ENCODE assay signal across 1 cellular context in the genomic region with DNA sequence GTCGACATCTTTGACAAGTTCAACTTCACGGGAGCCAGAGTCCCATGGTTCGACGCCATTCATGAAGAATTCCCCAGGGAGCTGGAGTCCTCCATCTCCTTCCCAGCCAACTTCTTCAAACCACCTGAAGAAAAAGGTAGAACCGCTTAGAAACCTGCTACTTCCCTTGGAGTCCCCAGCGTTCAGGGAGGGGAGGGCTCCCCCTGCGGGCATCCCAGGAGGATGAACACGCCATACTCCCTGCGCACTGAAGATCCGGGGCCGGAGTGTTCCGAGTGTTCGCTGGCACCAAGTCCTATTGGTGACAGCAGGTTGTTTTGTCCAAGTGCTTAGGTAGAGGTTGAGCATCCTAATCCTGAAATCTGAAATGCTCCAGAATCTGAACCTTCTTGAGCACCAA.
TF ChIP-seq lines count a peak whose summit lies in the region.

No MANE protein-coding gene starts in this region.

TF ChIP-seq in K562, 482 proteins besides CTCF, POLR2A, EP300 and RAD21 (continued from another document and continues in another):
- TF ChIP-seq, protein P1, sequence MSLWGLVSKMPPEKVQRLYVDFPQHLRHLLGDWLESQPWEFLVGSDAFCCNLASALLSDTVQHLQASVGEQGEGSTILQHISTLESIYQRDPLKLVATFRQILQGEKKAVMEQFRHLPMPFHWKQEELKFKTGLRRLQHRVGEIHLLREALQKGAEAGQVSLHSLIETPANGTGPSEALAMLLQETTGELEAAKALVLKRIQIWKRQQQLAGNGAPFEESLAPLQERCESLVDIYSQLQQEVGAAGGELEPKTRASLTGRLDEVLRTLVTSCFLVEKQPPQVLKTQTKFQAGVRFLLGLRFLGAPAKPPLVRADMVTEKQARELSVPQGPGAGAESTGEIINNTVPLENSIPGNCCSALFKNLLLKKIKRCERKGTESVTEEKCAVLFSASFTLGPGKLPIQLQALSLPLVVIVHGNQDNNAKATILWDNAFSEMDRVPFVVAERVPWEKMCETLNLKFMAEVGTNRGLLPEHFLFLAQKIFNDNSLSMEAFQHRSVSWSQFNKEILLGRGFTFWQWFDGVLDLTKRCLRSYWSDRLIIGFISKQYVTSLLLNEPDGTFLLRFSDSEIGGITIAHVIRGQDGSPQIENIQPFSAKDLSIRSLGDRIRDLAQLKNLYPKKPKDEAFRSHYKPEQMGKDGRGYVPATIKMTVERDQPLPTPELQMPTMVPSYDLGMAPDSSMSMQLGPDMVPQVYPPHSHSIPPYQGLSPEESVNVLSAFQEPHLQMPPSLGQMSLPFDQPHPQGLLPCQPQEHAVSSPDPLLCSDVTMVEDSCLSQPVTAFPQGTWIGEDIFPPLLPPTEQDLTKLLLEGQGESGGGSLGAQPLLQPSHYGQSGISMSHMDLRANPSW (CRISPR knock-in tag; IDR thresholded peaks at IDR 0.05): no peak
- peak in 1 of 2 experiments; percentile 64; a peak in 1 of 4 replicates for TF ChIP-seq RCOR1 (IDR thresholded peaks at IDR 0.05; ENCODE audit: borderline replicate concordance in 1 of 2, low read depth in 2 of 2, low read length in 2 of 2)
- no peak for TF ChIP-seq CBX3 (IDR thresholded peaks at IDR 0.05; ENCODE audit: borderline replicate concordance in 1 of 2, low read length in 2 of 2)
- no peak for TF ChIP-seq SREBF2 (CRISPR knock-in tag; IDR thresholded peaks at IDR 0.05)
- TF ChIP-seq, protein P2, sequence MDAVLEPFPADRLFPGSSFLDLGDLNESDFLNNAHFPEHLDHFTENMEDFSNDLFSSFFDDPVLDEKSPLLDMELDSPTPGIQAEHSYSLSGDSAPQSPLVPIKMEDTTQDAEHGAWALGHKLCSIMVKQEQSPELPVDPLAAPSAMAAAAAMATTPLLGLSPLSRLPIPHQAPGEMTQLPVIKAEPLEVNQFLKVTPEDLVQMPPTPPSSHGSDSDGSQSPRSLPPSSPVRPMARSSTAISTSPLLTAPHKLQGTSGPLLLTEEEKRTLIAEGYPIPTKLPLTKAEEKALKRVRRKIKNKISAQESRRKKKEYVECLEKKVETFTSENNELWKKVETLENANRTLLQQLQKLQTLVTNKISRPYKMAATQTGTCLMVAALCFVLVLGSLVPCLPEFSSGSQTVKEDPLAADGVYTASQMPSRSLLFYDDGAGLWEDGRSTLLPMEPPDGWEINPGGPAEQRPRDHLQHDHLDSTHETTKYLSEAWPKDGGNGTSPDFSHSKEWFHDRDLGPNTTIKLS (IDR thresholded peaks at IDR 0.05; ENCODE audit: borderline replicate concordance, low read depth): no peak
- no peak for TF ChIP-seq CREB1 (IDR thresholded peaks at IDR 0.05)
- TF ChIP-seq CREB1 (CRISPR knock-in tag; IDR thresholded peaks at IDR 0.05): no peak; the same call in 1 of the 2 replicates
- TF ChIP-seq RFX1 (IDR thresholded peaks at IDR 0.05): no peak
- no peak for TF ChIP-seq BRD9 (IDR thresholded peaks at IDR 0.05; ENCODE audit: low read depth, partially characterized antibody)
- TF ChIP-seq, protein P3, sequence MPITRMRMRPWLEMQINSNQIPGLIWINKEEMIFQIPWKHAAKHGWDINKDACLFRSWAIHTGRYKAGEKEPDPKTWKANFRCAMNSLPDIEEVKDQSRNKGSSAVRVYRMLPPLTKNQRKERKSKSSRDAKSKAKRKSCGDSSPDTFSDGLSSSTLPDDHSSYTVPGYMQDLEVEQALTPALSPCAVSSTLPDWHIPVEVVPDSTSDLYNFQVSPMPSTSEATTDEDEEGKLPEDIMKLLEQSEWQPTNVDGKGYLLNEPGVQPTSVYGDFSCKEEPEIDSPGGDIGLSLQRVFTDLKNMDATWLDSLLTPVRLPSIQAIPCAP (CRISPR knock-in tag; IDR thresholded peaks at IDR 0.05; ENCODE audit: borderline replicate concordance): no peak
- no peak for TF ChIP-seq SMAD2 (IDR thresholded peaks at IDR 0.05; ENCODE audit: low read depth, low read length)
- no peak for TF ChIP-seq POLR3A (IDR thresholded peaks at IDR 0.05; ENCODE audit: borderline replicate concordance, extremely low read depth, insufficient read depth, insufficient read length)
- TF ChIP-seq ZNF347 (CRISPR knock-in tag; IDR thresholded peaks at IDR 0.05; ENCODE audit: low read depth): no peak
- no peak for TF ChIP-seq PCBP1 (IDR thresholded peaks at IDR 0.05; ENCODE audit: low read depth, low read length, poor library complexity, severe bottlenecking)
- 0 out of 2 replicates have a peak, but pooled peaks have one; percentile 9 for TF ChIP-seq KLF16 (IDR thresholded peaks at IDR 0.05)
- no peak for TF ChIP-seq RHOXF2B (CRISPR knock-in tag; conservative IDR thresholded peaks at IDR 0.05)
- TF ChIP-seq ZKSCAN3 (CRISPR knock-in tag; IDR thresholded peaks at IDR 0.05): no peak
- TF ChIP-seq SRSF7 (optimal IDR thresholded peaks at IDR 0.05; ENCODE audit: low read depth, low read length): no peak
- TF ChIP-seq ELF4 (CRISPR knock-in tag; IDR thresholded peaks at IDR 0.05): no peak
- TF ChIP-seq, protein P4, sequence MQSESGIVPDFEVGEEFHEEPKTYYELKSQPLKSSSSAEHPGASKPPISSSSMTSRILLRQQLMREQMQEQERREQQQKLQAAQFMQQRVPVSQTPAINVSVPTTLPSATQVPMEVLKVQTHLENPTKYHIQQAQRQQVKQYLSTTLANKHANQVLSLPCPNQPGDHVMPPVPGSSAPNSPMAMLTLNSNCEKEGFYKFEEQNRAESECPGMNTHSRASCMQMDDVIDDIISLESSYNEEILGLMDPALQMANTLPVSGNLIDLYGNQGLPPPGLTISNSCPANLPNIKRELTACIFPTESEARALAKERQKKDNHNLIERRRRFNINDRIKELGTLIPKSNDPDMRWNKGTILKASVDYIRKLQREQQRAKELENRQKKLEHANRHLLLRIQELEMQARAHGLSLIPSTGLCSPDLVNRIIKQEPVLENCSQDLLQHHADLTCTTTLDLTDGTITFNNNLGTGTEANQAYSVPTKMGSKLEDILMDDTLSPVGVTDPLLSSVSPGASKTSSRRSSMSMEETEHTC (IDR thresholded peaks at IDR 0.05): no peak
- TF ChIP-seq KDM1A (IDR thresholded peaks at IDR 0.05): no peak
- TF ChIP-seq KAT8 (IDR thresholded peaks at IDR 0.05; ENCODE audit: low read depth): no peak
- no peak for TF ChIP-seq ZNF23 (CRISPR knock-in tag; IDR thresholded peaks at IDR 0.05)
- TF ChIP-seq EGR1 (conservative IDR thresholded peaks at IDR 0.05): no peak
- TF ChIP-seq, protein P5, sequence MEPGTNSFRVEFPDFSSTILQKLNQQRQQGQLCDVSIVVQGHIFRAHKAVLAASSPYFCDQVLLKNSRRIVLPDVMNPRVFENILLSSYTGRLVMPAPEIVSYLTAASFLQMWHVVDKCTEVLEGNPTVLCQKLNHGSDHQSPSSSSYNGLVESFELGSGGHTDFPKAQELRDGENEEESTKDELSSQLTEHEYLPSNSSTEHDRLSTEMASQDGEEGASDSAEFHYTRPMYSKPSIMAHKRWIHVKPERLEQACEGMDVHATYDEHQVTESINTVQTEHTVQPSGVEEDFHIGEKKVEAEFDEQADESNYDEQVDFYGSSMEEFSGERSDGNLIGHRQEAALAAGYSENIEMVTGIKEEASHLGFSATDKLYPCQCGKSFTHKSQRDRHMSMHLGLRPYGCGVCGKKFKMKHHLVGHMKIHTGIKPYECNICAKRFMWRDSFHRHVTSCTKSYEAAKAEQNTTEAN (CRISPR knock-in tag; IDR thresholded peaks at IDR 0.05): no peak
- no peak for TF ChIP-seq ATF1 (CRISPR knock-in tag; IDR thresholded peaks at IDR 0.05)
- no peak for TF ChIP-seq ATF1 (tag; IDR thresholded peaks at IDR 0.05)
- no peak for TF ChIP-seq CXXC5 (CRISPR knock-in tag; IDR thresholded peaks at IDR 0.05)
- TF ChIP-seq MXI1 (IDR thresholded peaks at IDR 0.05; ENCODE audit: low read depth, low read length): no peak
- TF ChIP-seq ZNF717 (CRISPR knock-in tag; IDR thresholded peaks at IDR 0.05): no peak
- peak; percentile 64 for TF ChIP-seq CREM (IDR thresholded peaks at IDR 0.05; ENCODE audit: low read depth)
- no peak for TF ChIP-seq TCF7 (IDR thresholded peaks at IDR 0.05; ENCODE audit: borderline replicate concordance)
- peak; percentile 37; the same call in 1 of the 2 replicates for TF ChIP-seq CTBP1 (IDR thresholded peaks at IDR 0.05; ENCODE audit: borderline replicate concordance)
- TF ChIP-seq SP1 (CRISPR knock-in tag; IDR thresholded peaks at IDR 0.05): 0 out of 2 replicates have a peak, but pooled peaks have one; percentile 22
- TF ChIP-seq, protein P6, sequence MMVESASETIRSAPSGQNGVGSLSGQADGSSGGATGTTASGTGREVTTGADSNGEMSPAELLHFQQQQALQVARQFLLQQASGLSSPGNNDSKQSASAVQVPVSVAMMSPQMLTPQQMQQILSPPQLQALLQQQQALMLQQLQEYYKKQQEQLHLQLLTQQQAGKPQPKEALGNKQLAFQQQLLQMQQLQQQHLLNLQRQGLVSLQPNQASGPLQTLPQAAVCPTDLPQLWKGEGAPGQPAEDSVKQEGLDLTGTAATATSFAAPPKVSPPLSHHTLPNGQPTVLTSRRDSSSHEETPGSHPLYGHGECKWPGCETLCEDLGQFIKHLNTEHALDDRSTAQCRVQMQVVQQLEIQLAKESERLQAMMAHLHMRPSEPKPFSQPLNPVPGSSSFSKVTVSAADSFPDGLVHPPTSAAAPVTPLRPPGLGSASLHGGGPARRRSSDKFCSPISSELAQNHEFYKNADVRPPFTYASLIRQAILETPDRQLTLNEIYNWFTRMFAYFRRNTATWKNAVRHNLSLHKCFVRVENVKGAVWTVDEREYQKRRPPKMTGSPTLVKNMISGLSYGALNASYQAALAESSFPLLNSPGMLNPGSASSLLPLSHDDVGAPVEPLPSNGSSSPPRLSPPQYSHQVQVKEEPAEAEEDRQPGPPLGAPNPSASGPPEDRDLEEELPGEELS (CRISPR knock-in tag; IDR thresholded peaks at IDR 0.05; ENCODE audit: borderline replicate concordance): no peak
- TF ChIP-seq MBD2 (IDR thresholded peaks at IDR 0.05; ENCODE audit: borderline replicate concordance, low read depth): no peak
- no peak for TF ChIP-seq ZFX (CRISPR knock-in tag; IDR thresholded peaks at IDR 0.05)
- TF ChIP-seq ZNF140 (CRISPR knock-in tag; IDR thresholded peaks at IDR 0.05): no peak
- no peak for TF ChIP-seq POLR2AphosphoS2 (IDR thresholded peaks at IDR 0.05; ENCODE audit: low read length)
- TF ChIP-seq, protein P7, sequence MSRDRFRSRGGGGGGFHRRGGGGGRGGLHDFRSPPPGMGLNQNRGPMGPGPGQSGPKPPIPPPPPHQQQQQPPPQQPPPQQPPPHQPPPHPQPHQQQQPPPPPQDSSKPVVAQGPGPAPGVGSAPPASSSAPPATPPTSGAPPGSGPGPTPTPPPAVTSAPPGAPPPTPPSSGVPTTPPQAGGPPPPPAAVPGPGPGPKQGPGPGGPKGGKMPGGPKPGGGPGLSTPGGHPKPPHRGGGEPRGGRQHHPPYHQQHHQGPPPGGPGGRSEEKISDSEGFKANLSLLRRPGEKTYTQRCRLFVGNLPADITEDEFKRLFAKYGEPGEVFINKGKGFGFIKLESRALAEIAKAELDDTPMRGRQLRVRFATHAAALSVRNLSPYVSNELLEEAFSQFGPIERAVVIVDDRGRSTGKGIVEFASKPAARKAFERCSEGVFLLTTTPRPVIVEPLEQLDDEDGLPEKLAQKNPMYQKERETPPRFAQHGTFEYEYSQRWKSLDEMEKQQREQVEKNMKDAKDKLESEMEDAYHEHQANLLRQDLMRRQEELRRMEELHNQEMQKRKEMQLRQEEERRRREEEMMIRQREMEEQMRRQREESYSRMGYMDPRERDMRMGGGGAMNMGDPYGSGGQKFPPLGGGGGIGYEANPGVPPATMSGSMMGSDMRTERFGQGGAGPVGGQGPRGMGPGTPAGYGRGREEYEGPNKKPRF (IDR thresholded peaks at IDR 0.05; ENCODE audit: low read depth, low read length): no peak
- TF ChIP-seq CBX5 (IDR thresholded peaks at IDR 0.05; ENCODE audit: borderline replicate concordance, low read depth): no peak
- no peak for TF ChIP-seq RFX5 (IDR thresholded peaks at IDR 0.05; ENCODE audit: low read depth, low read length)
- no peak for TF ChIP-seq ZNF57 (CRISPR knock-in tag; IDR thresholded peaks at IDR 0.05)
- no peak for TF ChIP-seq CBX1 (IDR thresholded peaks at IDR 0.05; ENCODE audit: low read depth)
- TF ChIP-seq BHLHE40 (IDR thresholded peaks at IDR 0.05; ENCODE audit: low read length): no peak
- TF ChIP-seq JUND (IDR thresholded peaks at IDR 0.05; ENCODE audit: borderline replicate concordance, low read depth, low read length): peak; percentile 39; the same call in 1 of the 2 replicates
- no peak for TF ChIP-seq JUND (tag; IDR thresholded peaks at IDR 0.05; ENCODE audit: borderline replicate concordance, low read depth, low read length)
- TF ChIP-seq MYNN (IDR thresholded peaks at IDR 0.05): no peak
- TF ChIP-seq MYNN (CRISPR knock-in tag; IDR thresholded peaks at IDR 0.05): no peak
- no peak for TF ChIP-seq MCM7 (IDR thresholded peaks at IDR 0.05)
- no peak for TF ChIP-seq NCOR1 (IDR thresholded peaks at IDR 0.05)
- TF ChIP-seq GATAD2B (IDR thresholded peaks at IDR 0.05; ENCODE audit: borderline replicate concordance): no peak
- TF ChIP-seq STAG1 (CRISPR knock-in tag; IDR thresholded peaks at IDR 0.05; ENCODE audit: borderline replicate concordance): peak; percentile 15; the same call in 1 of the 2 replicates
- no peak for TF ChIP-seq NELFE (IDR thresholded peaks at IDR 0.05; ENCODE audit: insufficient read depth, insufficient read length)
- TF ChIP-seq PTBP1 (IDR thresholded peaks at IDR 0.05; ENCODE audit: low read depth, low read length): no peak
- TF ChIP-seq HEY1 (CRISPR knock-in tag; IDR thresholded peaks at IDR 0.05; ENCODE audit: borderline replicate concordance): no peak
- no peak for TF ChIP-seq FOXP1 (CRISPR knock-in tag; IDR thresholded peaks at IDR 0.05)
- TF ChIP-seq, protein P8, sequence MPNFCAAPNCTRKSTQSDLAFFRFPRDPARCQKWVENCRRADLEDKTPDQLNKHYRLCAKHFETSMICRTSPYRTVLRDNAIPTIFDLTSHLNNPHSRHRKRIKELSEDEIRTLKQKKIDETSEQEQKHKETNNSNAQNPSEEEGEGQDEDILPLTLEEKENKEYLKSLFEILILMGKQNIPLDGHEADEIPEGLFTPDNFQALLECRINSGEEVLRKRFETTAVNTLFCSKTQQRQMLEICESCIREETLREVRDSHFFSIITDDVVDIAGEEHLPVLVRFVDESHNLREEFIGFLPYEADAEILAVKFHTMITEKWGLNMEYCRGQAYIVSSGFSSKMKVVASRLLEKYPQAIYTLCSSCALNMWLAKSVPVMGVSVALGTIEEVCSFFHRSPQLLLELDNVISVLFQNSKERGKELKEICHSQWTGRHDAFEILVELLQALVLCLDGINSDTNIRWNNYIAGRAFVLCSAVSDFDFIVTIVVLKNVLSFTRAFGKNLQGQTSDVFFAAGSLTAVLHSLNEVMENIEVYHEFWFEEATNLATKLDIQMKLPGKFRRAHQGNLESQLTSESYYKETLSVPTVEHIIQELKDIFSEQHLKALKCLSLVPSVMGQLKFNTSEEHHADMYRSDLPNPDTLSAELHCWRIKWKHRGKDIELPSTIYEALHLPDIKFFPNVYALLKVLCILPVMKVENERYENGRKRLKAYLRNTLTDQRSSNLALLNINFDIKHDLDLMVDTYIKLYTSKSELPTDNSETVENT (CRISPR knock-in tag; IDR thresholded peaks at IDR 0.05): 0 out of 2 replicates have a peak, but pooled peaks have one; percentile 16
- TF ChIP-seq, protein P9, sequence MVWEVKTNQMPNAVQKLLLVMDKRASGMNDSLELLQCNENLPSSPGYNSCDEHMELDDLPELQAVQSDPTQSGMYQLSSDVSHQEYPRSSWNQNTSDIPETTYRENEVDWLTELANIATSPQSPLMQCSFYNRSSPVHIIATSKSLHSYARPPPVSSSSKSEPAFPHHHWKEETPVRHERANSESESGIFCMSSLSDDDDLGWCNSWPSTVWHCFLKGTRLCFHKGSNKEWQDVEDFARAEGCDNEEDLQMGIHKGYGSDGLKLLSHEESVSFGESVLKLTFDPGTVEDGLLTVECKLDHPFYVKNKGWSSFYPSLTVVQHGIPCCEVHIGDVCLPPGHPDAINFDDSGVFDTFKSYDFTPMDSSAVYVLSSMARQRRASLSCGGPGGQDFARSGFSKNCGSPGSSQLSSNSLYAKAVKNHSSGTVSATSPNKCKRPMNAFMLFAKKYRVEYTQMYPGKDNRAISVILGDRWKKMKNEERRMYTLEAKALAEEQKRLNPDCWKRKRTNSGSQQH (CRISPR knock-in tag; IDR thresholded peaks at IDR 0.05): no peak
